ENCODE assay signal across 28 cellular contexts in the genomic region with DNA sequence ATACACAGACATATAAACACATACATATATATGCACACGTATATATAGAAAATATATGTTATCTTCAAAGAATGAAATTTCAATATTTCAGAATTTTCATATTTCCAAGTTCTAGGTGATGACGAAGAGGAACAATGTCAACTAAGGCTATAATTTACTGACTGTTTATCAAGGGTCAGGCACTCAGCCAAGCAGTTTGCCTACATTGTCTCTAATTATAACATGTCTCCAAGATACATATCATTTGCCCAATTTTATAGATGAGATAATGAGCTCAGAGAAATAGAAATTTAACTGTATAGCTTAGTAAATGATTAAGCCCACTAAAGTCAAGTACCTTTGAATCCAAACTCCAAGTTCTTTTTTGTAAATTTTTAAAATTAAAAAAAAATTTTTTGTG.
"Had no signal": no experiment of that assay in that cellular context is flagged by ENCODE, and none has a peak within 500 bp of the region (broad histone marks: within the 10 kb centered on the region; RNA-seq: fewer than 3 reads in every experiment).

No MANE protein-coding gene starts in this region.

- H3K4me3 ChIP-seq: gastrocnemius medialis, heart right ventricle, lung, neural progenitor cell, right lobe of liver, thyroid gland had no signal

- H3K4me2 ChIP-seq: neural progenitor cell had no signal

- H3K4me1 ChIP-seq: gastrocnemius medialis, heart right ventricle, neural progenitor cell, parathyroid adenoma, right lobe of liver, thyroid gland had no signal

- ATAC-seq: esophagus mucosa; gastrocnemius medialis; heart right ventricle; naive thymus-derived CD4-positive, alpha-beta T cell; right lobe of liver; stimulated activated naive CD8-positive, alpha-beta T cell treated with anti-CD3 and anti-CD28 coated beads, Interleukin-15, amount 100 ng/mL, for 72 hours had no signal

- H3K9ac ChIP-seq: neural progenitor cell, parathyroid adenoma had no signal

- H3K79me2 ChIP-seq: parathyroid adenoma had no signal

- H3K27me3 Mint-ChIP-seq: dendritic cell treated with granulocyte-macrophage colony-stimulating factor and Interleukin-4, amounts not matched to agents 40 ng/mL and 50 ng/mL, for 4 days; progenitor cell of endocrine pancreas; stimulated activated naive CD8-positive, alpha-beta T cell treated with anti-CD3 and anti-CD28 coated beads, Interleukin-15, amount 100 ng/mL, for 72 hours; type B pancreatic cell had no signal

- H3K27ac Mint-ChIP-seq: dendritic cell treated with granulocyte-macrophage colony-stimulating factor and Interleukin-4, amounts not matched to agents 40 ng/mL and 50 ng/mL, for 4 days; endodermal cell; memory B cell; mesothelial cell of epicardium; naive thymus-derived CD4-positive, alpha-beta T cell; nephron; neural progenitor cell; progenitor cell of endocrine pancreas; stimulated activated naive CD8-positive, alpha-beta T cell treated with anti-CD3 and anti-CD28 coated beads, Interleukin-15, amount 100 ng/mL, for 72 hours; type B pancreatic cell had no signal

- H3K36me3 Mint-ChIP-seq: memory B cell; mesothelial cell of epicardium; naive thymus-derived CD4-positive, alpha-beta T cell; neural progenitor cell; type B pancreatic cell had no signal

- DNase-seq: cerebellar nuclear complex; effector CD8-positive, alpha-beta T cell; endodermal cell; foreskin fibroblast; gastrocnemius medialis; heart right ventricle; hippocampal formation; kidney glomerular epithelial cell; naive thymus-derived CD4-positive, alpha-beta T cell; right lobe of liver; small intestine; stimulated activated CD4-positive, alpha-beta T cell treated with anti-CD3 and anti-CD28 coated beads, Interleukin-1b, Interleukin-23, amount 100 ng/mL, for 48 hours; stimulated activated CD4-positive, alpha-beta T cell treated with anti-CD3 and anti-CD28 coated beads, Interleukin-4, amount 100 ng/mL, for 1 hour; stimulated activated CD8-positive, alpha-beta memory T cell treated with anti-CD3 and anti-CD28 coated beads, Interleukin-4, amount 100 ng/mL, for 48 hours; stimulated activated naive CD4-positive, alpha-beta T cell; stimulated activated naive CD8-positive, alpha-beta T cell treated with anti-CD3 and anti-CD28 coated beads, Interleukin-15, amount 100 ng/mL, for 72 hours; thyroid gland had no signal

- H3K9me3 ChIP-seq: gastrocnemius medialis, right lobe of liver, thyroid gland had no signal

- H3K9me3 Mint-ChIP-seq: type B pancreatic cell had no signal

- H3K4me1 Mint-ChIP-seq: memory B cell; naive thymus-derived CD4-positive, alpha-beta T cell; nephron; stimulated activated naive CD8-positive, alpha-beta T cell treated with anti-CD3 and anti-CD28 coated beads, Interleukin-15, amount 100 ng/mL, for 72 hours had no signal

- H3K27me3 ChIP-seq: gastrocnemius medialis, heart right ventricle, neural progenitor cell, right lobe of liver, thyroid gland had no signal

- H3K27ac ChIP-seq: epithelial cell of prostate, gastrocnemius medialis, heart right ventricle, neural progenitor cell, parathyroid adenoma, right lobe of liver, thyroid gland had no signal

- H3K36me3 ChIP-seq: gastrocnemius medialis, heart right ventricle, neural progenitor cell, right lobe of liver, thyroid gland had no signal

- H3K4me3 Mint-ChIP-seq: dendritic cell treated with granulocyte-macrophage colony-stimulating factor and Interleukin-4, amounts not matched to agents 40 ng/mL and 50 ng/mL, for 4 days; endodermal cell; memory B cell; mesothelial cell of epicardium; naive thymus-derived CD4-positive, alpha-beta T cell; nephron; neural progenitor cell; stimulated activated naive CD8-positive, alpha-beta T cell treated with anti-CD3 and anti-CD28 coated beads, Interleukin-15, amount 100 ng/mL, for 72 hours; type B pancreatic cell had no signal
